In genomic region chr12:53939141-53940108, GRCh38 we compare ENCODE assay signal across 11 cellular contexts. TPM values are rescaled to one million over a fixed set of nuclear protein-coding genes. Genes with fewer than 3 reads are reported as not detected.
A peak's percentile ranks its signal among the peaks of the same experiment; 100 is the strongest.
DNase-seq lines count a peak whose midpoint lies in the region; ATAC-seq and TF ChIP-seq lines count a peak whose summit lies in the region.
"Had no signal": no experiment of that assay in that cellular context is flagged by ENCODE, and none has a peak within 500 bp of the region (broad histone marks: within the 10 kb centered on the region; RNA-seq: fewer than 3 reads in every experiment).

No MANE protein-coding gene starts in this region.

- WGBS in urinary bladder, result 3% methylated on average over 91 of the region's 91 CpGs

- H3K9me3 ChIP-seq in WERI-Rb-1 (ENCODE audit: severe bottlenecking), result no peaks in the 10 kb centered on the region

- peaks cover 4% of the 10 kb centered on the region for H3K9me3 Mint-ChIP-seq in activated CD8-positive, alpha-beta T cell treated with anti-CD3 and anti-CD28 coated beads, Interleukin-2, amount 10 ng/mL, durations not matched to agents 7 days and 5 days (ENCODE audit: insufficient read depth)
- no peaks in the 10 kb centered on the region for H3K9me3 Mint-ChIP-seq in activated CD8-positive, alpha-beta T cell treated with anti-CD3 and anti-CD28 coated beads for 36 hours

- peak overlapping the region; percentile 43 for H3K4me3 ChIP-seq in WERI-Rb-1 (ENCODE audit: low read depth, low read length)
- H3K4me3 ChIP-seq in urinary bladder (ENCODE audit: low read depth, low read length), result peak overlapping the region; percentile 30
- H3K4me3 ChIP-seq: BLaER1 treated with 17β-estradiol and CSF1 and Interleukin-3, amounts not matched to agents 10 nM and 100 nM had no signal

- ATAC-seq in activated CD8-positive, alpha-beta T cell treated with anti-CD3 and anti-CD28 coated beads, Interleukin-2, amount 10 ng/mL, durations not matched to agents 7 days and 5 days, result no peak
- ATAC-seq in activated CD8-positive, alpha-beta T cell treated with anti-CD3 and anti-CD28 coated beads for 36 hours, result no peak
- peak; percentile 68 for ATAC-seq in left lobe of liver

- H3K4me1 Mint-ChIP-seq in activated CD8-positive, alpha-beta T cell treated with anti-CD3 and anti-CD28 coated beads, Interleukin-2, amount 10 ng/mL, durations not matched to agents 7 days and 5 days (ENCODE audit: low read depth), result peaks cover 3% of the 10 kb centered on the region
- H3K4me1 Mint-ChIP-seq in activated CD8-positive, alpha-beta T cell treated with anti-CD3 and anti-CD28 coated beads for 36 hours (ENCODE audit: low read depth), result peaks cover 4% of the 10 kb centered on the region

- CTCF ChIA-PET in activated CD8-positive, alpha-beta T cell treated with anti-CD3 and anti-CD28 coated beads, Interleukin-2, amount 10 ng/mL, durations not matched to agents 7 days and 5 days (lab: Charles Lee), result no interaction called here
- CTCF ChIA-PET in activated CD8-positive, alpha-beta T cell treated with anti-CD3 and anti-CD28 coated beads for 36 hours (lab: Charles Lee), result interaction anchor here (1.2 to 2.1 kb wide), 2 partner anchors 46 to 193 kb away, joined by 4 to 6 read pairs; partner anchors contain the start of gene HOXC10

- POLR2A ChIA-PET in activated CD8-positive, alpha-beta T cell treated with anti-CD3 and anti-CD28 coated beads, Interleukin-2, amount 10 ng/mL, durations not matched to agents 7 days and 5 days (lab: Charles Lee), result interaction anchor here (1.3 kb wide), 1 partner anchor 14 kb away, joined by 6 read pairs; no protein-coding TSS in a partner anchor
- POLR2A ChIA-PET in activated CD8-positive, alpha-beta T cell treated with anti-CD3 and anti-CD28 coated beads for 36 hours (lab: Charles Lee), result no interaction called here

- H3K36me3 Mint-ChIP-seq in activated CD8-positive, alpha-beta T cell treated with anti-CD3 and anti-CD28 coated beads, Interleukin-2, amount 10 ng/mL, durations not matched to agents 7 days and 5 days (ENCODE audit: low read depth), result peaks cover 6% of the 10 kb centered on the region
- no peaks in the 10 kb centered on the region for H3K36me3 Mint-ChIP-seq in activated CD8-positive, alpha-beta T cell treated with anti-CD3 and anti-CD28 coated beads for 36 hours (ENCODE audit: low read depth)

- TF ChIP-seq CTCF in activated CD8-positive, alpha-beta T cell treated with anti-CD3 and anti-CD28 coated beads for 36 hours (IDR thresholded peaks at IDR 0.05), result no peak
- no peak for TF ChIP-seq CTCF in WERI-Rb-1 (IDR thresholded peaks at IDR 0.05; ENCODE audit: low read depth, low read length)

- peaks cover 76% of the 10 kb centered on the region for H3K27me3 ChIP-seq in WERI-Rb-1 (ENCODE audit: insufficient read depth, low read depth, severe bottlenecking)

- no peak overlapping the region for H3K4me3 Mint-ChIP-seq in activated CD8-positive, alpha-beta T cell treated with anti-CD3 and anti-CD28 coated beads, Interleukin-2, amount 10 ng/mL, durations not matched to agents 7 days and 5 days
- H3K4me3 Mint-ChIP-seq in activated CD8-positive, alpha-beta T cell treated with anti-CD3 and anti-CD28 coated beads for 36 hours, result no peak overlapping the region

- intact Hi-C loops in activated CD8-positive, alpha-beta T cell treated with anti-CD3 and anti-CD28 coated beads for 36 hours (cut with micrococcal nuclease), result loop anchor here (5.0 kb wide), 1 partner anchor 33 kb away; the partner anchor contains the start of genes HOTAIR and HOXC11

- no peaks in the 10 kb centered on the region for H3K36me3 ChIP-seq in WERI-Rb-1
- no peaks in the 10 kb centered on the region for H3K36me3 ChIP-seq in urinary bladder (ENCODE audit: insufficient read depth)
- H3K36me3 ChIP-seq: BLaER1 treated with 17β-estradiol and CSF1 and Interleukin-3, amounts not matched to agents 10 nM and 100 nM had no signal

- peak overlapping the region; percentile 60 for H3K27ac Mint-ChIP-seq in activated CD8-positive, alpha-beta T cell treated with anti-CD3 and anti-CD28 coated beads, Interleukin-2, amount 10 ng/mL, durations not matched to agents 7 days and 5 days
- H3K27ac Mint-ChIP-seq in activated CD8-positive, alpha-beta T cell treated with anti-CD3 and anti-CD28 coated beads for 36 hours, result no peak overlapping the region

- H3K4me1 ChIP-seq in urinary bladder (ENCODE audit: insufficient read depth), result no peaks in the 10 kb centered on the region
- H3K4me1 ChIP-seq: BLaER1 treated with 17β-estradiol and CSF1 and Interleukin-3, amounts not matched to agents 10 nM and 100 nM had no signal

- no peak overlapping the region for H3K27ac ChIP-seq in WERI-Rb-1
- peak overlapping the region; percentile 25 for H3K27ac ChIP-seq in urinary bladder (ENCODE audit: low read depth)
- H3K27ac ChIP-seq: BLaER1 treated with 17β-estradiol and CSF1 and Interleukin-3, amounts not matched to agents 10 nM and 100 nM had no signal

- DNase-seq in activated CD8-positive, alpha-beta T cell treated with anti-CD3 and anti-CD28 coated beads, Interleukin-2, amount 10 ng/mL, durations not matched to agents 7 days and 5 days, result no peak
- no peak for DNase-seq in activated CD8-positive, alpha-beta T cell treated with anti-CD3 and anti-CD28 coated beads for 36 hours
- no peak for DNase-seq in WERI-Rb-1
- no peak for DNase-seq in left lobe of liver (ENCODE audit: low spot score)
- DNase-seq in dedifferentiated amniotic fluid mesenchymal stem cell (ENCODE audit: extremely low spot score), result no peak
- no peak for DNase-seq in NCI-H146 (lab: John Stamatoyannopoulos, UW)
- DNase-seq in NCI-H2107 (lab: John Stamatoyannopoulos, UW), result no peak
- DNase-seq: activated naive CD4-positive, alpha-beta T cell had no signal

- peaks cover 83% of the 10 kb centered on the region for H3K27me3 Mint-ChIP-seq in activated CD8-positive, alpha-beta T cell treated with anti-CD3 and anti-CD28 coated beads, Interleukin-2, amount 10 ng/mL, durations not matched to agents 7 days and 5 days (ENCODE audit: low read depth)
- H3K27me3 Mint-ChIP-seq in activated CD8-positive, alpha-beta T cell treated with anti-CD3 and anti-CD28 coated beads for 36 hours, result peaks cover 79% of the 10 kb centered on the region

RNA-seq across cellular contexts. Expression of gene HOXC13, which starts 0.8 kb away (rescaled TPM):
- not detected for total RNA-seq in activated CD8-positive, alpha-beta T cell treated with anti-CD3 and anti-CD28 coated beads, Interleukin-2, amount 10 ng/mL, durations not matched to agents 7 days and 5 days
- not detected for total RNA-seq in activated CD8-positive, alpha-beta T cell treated with anti-CD3 and anti-CD28 coated beads for 36 hours
- total RNA-seq in left lobe of liver, result not detected
- not detected for total RNA-seq in urinary bladder
- polyA plus RNA-seq in urinary bladder, result 0.19 TPM
- total RNA-seq: glomerular endothelial cell had no signal

RNA-seq across cellular contexts. Expression of gene HOXC12, which starts 15.3 kb away (rescaled TPM):
- not detected for total RNA-seq in activated CD8-positive, alpha-beta T cell treated with anti-CD3 and anti-CD28 coated beads, Interleukin-2, amount 10 ng/mL, durations not matched to agents 7 days and 5 days
- total RNA-seq in activated CD8-positive, alpha-beta T cell treated with anti-CD3 and anti-CD28 coated beads for 36 hours, result not detected
- not detected for total RNA-seq in left lobe of liver
- not detected for total RNA-seq in urinary bladder
- polyA plus RNA-seq in urinary bladder, result 0.04 TPM
- total RNA-seq: glomerular endothelial cell had no signal

RNA-seq across cellular contexts. Expression of gene HOXC11, which starts 33.5 kb away (rescaled TPM):
- total RNA-seq in activated CD8-positive, alpha-beta T cell treated with anti-CD3 and anti-CD28 coated beads, Interleukin-2, amount 10 ng/mL, durations not matched to agents 7 days and 5 days, result not detected
- not detected for total RNA-seq in activated CD8-positive, alpha-beta T cell treated with anti-CD3 and anti-CD28 coated beads for 36 hours
- total RNA-seq in left lobe of liver (not detected), urinary bladder (1.5 TPM)
- 1.3 TPM for polyA plus RNA-seq in urinary bladder

RNA-seq across cellular contexts. Expression of gene HOTAIR, which starts 35.3 kb away (rescaled TPM):
- not detected for total RNA-seq in activated CD8-positive, alpha-beta T cell treated with anti-CD3 and anti-CD28 coated beads, Interleukin-2, amount 10 ng/mL, durations not matched to agents 7 days and 5 days
- not detected for total RNA-seq in activated CD8-positive, alpha-beta T cell treated with anti-CD3 and anti-CD28 coated beads for 36 hours
- total RNA-seq in left lobe of liver (not detected), urinary bladder (1.1 TPM)
- polyA plus RNA-seq in urinary bladder, result 6.3 TPM

RNA-seq across cellular contexts. Expression of gene HOXC10, which starts 45.5 kb away (rescaled TPM):
- total RNA-seq in activated CD8-positive, alpha-beta T cell treated with anti-CD3 and anti-CD28 coated beads, Interleukin-2, amount 10 ng/mL, durations not matched to agents 7 days and 5 days, result not detected
- total RNA-seq in activated CD8-positive, alpha-beta T cell treated with anti-CD3 and anti-CD28 coated beads for 36 hours, result not detected
- total RNA-seq in left lobe of liver (0.33 TPM), urinary bladder (1.6 TPM)
- polyA plus RNA-seq in urinary bladder, result 2.8 TPM
